ENCODE assay signal across 1 cellular context in the genomic region with DNA sequence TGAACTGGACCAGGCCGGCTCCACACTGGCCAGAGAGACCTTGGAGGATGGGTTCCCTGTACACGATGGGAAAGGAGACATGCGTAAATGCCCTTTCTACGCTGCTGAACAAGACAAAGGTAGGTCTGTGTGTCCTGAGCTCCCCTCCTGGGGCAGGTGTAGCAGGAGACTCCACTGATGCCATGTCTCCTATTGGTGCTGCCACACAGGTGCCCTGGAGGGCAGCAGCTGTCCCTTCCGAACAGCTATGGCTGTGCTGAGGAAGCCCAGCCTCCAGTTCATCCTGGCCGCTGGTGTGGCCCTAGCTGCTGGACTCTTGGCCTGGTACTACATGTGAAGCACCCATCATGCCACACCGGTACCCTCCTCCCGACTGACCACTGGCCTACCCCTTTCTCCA.
TF ChIP-seq lines count a peak whose summit lies in the region.

No MANE protein-coding gene starts in this region.

TF ChIP-seq in HEK293, 187 proteins besides CTCF, POLR2A, EP300 and RAD21:
- TF ChIP-seq, protein P1, sequence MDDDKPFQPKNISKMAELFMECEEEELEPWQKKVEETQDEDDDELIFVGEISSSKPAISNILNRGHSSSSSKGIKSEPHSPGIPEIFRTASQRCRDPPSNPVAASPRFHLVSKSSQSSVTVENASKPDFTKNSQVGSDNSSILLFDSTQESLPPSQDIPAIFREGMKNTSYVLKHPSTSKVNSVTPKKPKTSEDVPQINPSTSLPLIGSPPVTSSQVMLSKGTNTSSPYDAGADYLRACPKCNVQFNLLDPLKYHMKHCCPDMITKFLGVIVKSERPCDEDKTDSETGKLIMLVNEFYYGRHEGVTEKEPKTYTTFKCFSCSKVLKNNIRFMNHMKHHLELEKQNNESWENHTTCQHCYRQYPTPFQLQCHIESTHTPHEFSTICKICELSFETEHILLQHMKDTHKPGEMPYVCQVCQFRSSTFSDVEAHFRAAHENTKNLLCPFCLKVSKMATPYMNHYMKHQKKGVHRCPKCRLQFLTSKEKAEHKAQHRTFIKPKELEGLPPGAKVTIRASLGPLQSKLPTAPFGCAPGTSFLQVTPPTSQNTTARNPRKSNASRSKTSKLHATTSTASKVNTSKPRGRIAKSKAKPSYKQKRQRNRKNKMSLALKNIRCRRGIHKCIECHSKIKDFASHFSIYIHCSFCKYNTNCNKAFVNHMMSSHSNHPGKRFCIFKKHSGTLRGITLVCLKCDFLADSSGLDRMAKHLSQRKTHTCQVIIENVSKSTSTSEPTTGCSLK (tag by site-specific recombination; IDR thresholded peaks at IDR 0.05) = no peak
- TF ChIP-seq, protein P2, sequence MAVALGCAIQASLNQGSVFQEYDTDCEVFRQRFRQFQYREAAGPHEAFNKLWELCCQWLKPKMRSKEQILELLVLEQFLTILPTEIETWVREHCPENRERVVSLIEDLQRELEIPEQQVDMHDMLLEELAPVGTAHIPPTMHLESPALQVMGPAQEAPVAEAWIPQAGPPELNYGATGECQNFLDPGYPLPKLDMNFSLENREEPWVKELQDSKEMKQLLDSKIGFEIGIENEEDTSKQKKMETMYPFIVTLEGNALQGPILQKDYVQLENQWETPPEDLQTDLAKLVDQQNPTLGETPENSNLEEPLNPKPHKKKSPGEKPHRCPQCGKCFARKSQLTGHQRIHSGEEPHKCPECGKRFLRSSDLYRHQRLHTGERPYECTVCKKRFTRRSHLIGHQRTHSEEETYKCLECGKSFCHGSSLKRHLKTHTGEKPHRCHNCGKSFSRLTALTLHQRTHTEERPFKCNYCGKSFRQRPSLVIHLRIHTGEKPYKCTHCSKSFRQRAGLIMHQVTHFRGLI (tag by site-specific recombination; IDR thresholded peaks at IDR 0.05) = peak; percentile 41; the same call in 1 of the 2 replicates
- TF ChIP-seq SETDB1 (IDR thresholded peaks at IDR 0.05; ENCODE audit: insufficient read length, low read length) = no peak
